Comparison of ENCODE assay signal across 30 cellular contexts in the genomic region with DNA sequence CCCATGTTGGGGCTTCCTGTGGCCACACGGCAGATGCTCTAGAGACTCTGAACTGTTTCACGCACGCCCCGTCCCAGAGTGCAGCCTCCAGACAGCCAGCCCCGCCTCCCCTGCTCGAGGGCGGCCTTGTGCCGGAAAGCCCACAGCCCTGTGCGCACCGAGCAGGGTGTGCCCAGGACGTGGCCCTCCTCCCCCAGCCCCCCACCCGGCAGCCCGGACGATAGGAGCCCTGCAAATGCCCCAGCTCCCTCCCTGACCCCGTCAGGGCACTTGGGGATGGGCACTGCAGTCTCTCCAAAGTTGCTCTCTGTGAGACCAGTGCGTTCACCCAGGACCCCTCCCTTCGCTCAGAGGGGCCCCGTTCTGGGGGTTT. TPM values are rescaled to one million over a fixed set of nuclear protein-coding genes. Genes with fewer than 3 reads are reported as not detected.
"Had no signal": no experiment of that assay in that cellular context is flagged by ENCODE, and none has a peak within 500 bp of the region (broad histone marks: within the 10 kb centered on the region; RNA-seq: fewer than 3 reads in every experiment).

No MANE protein-coding gene starts in this region.

- H3K4me1 ChIP-seq: esophagus muscularis mucosa, foreskin keratinocyte, gastrocnemius medialis, heart left ventricle had no signal

- H3K36me3 ChIP-seq: brain microvascular endothelial cell, esophagus muscularis mucosa, gastrocnemius medialis, heart left ventricle had no signal

- DNase-seq: activated CD4-positive, alpha-beta T cell treated with anti-CD3 and anti-CD28 coated beads for 48 hours; activated CD4-positive, alpha-beta T cell treated with anti-CD3 and anti-CD28 coated beads, Interleukin-2, amount 50 U/mL, for 1 hour; activated CD4-positive, alpha-beta T cell treated with anti-CD3 and anti-CD28 coated beads, Interleukin-2, amount 50 U/mL, for 48 hours; activated CD4-positive, CD25-positive, alpha-beta regulatory T cell; activated CD4-positive, CD25-positive, alpha-beta regulatory T cell treated with anti-CD3 and anti-CD28 coated beads, Interleukin-2, amount 50 U/mL, for 72 hours; activated CD8-positive, alpha-beta memory T cell treated with anti-CD3 and anti-CD28 coated beads for 24 hours; activated effector memory CD4-positive, alpha-beta T cell treated with Interleukin-2 at 50 U/mL for 16 hours; activated gamma-delta T cell treated with Interleukin-2 at 50 U/mL for 16 hours; activated naive CD4-positive, alpha-beta T cell treated with anti-CD3 and anti-CD28 coated beads, Interleukin-2, amount 50 U/mL, for 16 hours; activated naive CD4-positive, alpha-beta T cell treated with Interleukin-2 at 50 U/mL for 16 hours; activated T-cell treated with anti-CD3 and anti-CD28 coated beads, Interleukin-2, amount 50 U/mL, for 4 hours; amniotic stem cell; anterior cingulate cortex; brain microvascular endothelial cell; dorsolateral prefrontal cortex; effector memory CD4-positive, alpha-beta T cell; endodermal cell; erythroblast; foreskin keratinocyte; gastrocnemius medialis; T-helper 1 cell; T-helper 17 cell had no signal

- H3K9me3 Mint-ChIP-seq: activated CD8-positive, alpha-beta T cell treated with anti-CD3 and anti-CD28 coated beads for 36 hours; activated T-cell treated with anti-CD3 and anti-CD28 coated beads, Interleukin-2, amount 50 U/mL, for 4 hours; activated T-helper 17 cell treated with anti-CD3 and anti-CD28 coated beads, Interleukin-2, amount 50 U/mL, for 72 hours; central memory CD8-positive, alpha-beta T cell; dendritic cell treated with granulocyte-macrophage colony-stimulating factor and Interleukin-4, amounts not matched to agents 40 ng/mL and 50 ng/mL, for 4 days; endodermal cell had no signal

- H3K27ac Mint-ChIP-seq: activated CD8-positive, alpha-beta T cell treated with anti-CD3 and anti-CD28 coated beads for 36 hours; activated naive CD8-positive, alpha-beta T cell; activated T-helper 17 cell treated with anti-CD3 and anti-CD28 coated beads, Interleukin-2, amount 50 U/mL, for 72 hours; dendritic cell treated with granulocyte-macrophage colony-stimulating factor and Interleukin-4, amounts not matched to agents 40 ng/mL and 50 ng/mL, for 4 days; endodermal cell; T-helper 17 cell had no signal

- ATAC-seq: activated T-cell treated with anti-CD3 and anti-CD28 coated beads, Interleukin-2, amount 50 U/mL, for 4 hours; activated T-helper 17 cell treated with anti-CD3 and anti-CD28 coated beads, Interleukin-2, amount 50 U/mL, for 72 hours; foreskin keratinocyte; gastrocnemius medialis; T-helper 17 cell had no signal

- H3K36me3 Mint-ChIP-seq: activated naive CD8-positive, alpha-beta T cell had no signal

- H3K4me3 Mint-ChIP-seq: activated CD8-positive, alpha-beta T cell treated with anti-CD3 and anti-CD28 coated beads for 36 hours; activated naive CD8-positive, alpha-beta T cell; activated T-cell treated with anti-CD3 and anti-CD28 coated beads, Interleukin-2, amount 50 U/mL, for 4 hours; activated T-helper 17 cell treated with anti-CD3 and anti-CD28 coated beads, Interleukin-2, amount 50 U/mL, for 72 hours; central memory CD8-positive, alpha-beta T cell; dendritic cell treated with granulocyte-macrophage colony-stimulating factor and Interleukin-4, amounts not matched to agents 40 ng/mL and 50 ng/mL, for 4 days; endodermal cell; T-helper 17 cell had no signal

- H3K27me3 ChIP-seq: brain microvascular endothelial cell, foreskin keratinocyte had no signal

- H3K27ac ChIP-seq: brain microvascular endothelial cell, coronary artery, dorsolateral prefrontal cortex, esophagus muscularis mucosa, foreskin keratinocyte, gastrocnemius medialis, heart left ventricle had no signal

- H3K4me1 Mint-ChIP-seq: activated T-helper 17 cell treated with anti-CD3 and anti-CD28 coated beads, Interleukin-2, amount 50 U/mL, for 72 hours; central memory CD8-positive, alpha-beta T cell had no signal

- H3K9me3 ChIP-seq: esophagus muscularis mucosa, gastrocnemius medialis, heart left ventricle had no signal

- H3K4me3 ChIP-seq: coronary artery, dorsolateral prefrontal cortex, esophagus muscularis mucosa, gastrocnemius medialis, heart left ventricle had no signal

RNA-seq across cellular contexts. Expression of gene ADRA2C, which starts 37.3 kb away (rescaled TPM):
- total RNA-seq: activated T-cell treated with anti-CD3 and anti-CD28 coated beads, Interleukin-2, amount 50 U/mL, for 4 hours; activated T-helper 17 cell treated with anti-CD3 and anti-CD28 coated beads, Interleukin-2, amount 50 U/mL, for 72 hours; T-helper 17 cell had no signal
